Comparison of ENCODE assay signal across 8 cellular contexts in genomic region chrX:155028749-155029360, GRCh38. TPM values are rescaled to one million over a fixed set of nuclear protein-coding genes. Genes with fewer than 3 reads are reported as not detected.
A peak's percentile ranks its signal among the peaks of the same experiment; 100 is the strongest.
DNase-seq lines count a peak whose midpoint lies in the region; ATAC-seq and TF ChIP-seq lines count a peak whose summit lies in the region.

No MANE protein-coding gene starts in this region.

- no peak overlapping the region for H3K27ac Mint-ChIP-seq in neural crest cell (ENCODE audit: unreplicated experiment)

- ATAC-seq in HG02610 (IDR thresholded peaks at IDR 0.05; ENCODE audit: unreplicated experiment): no peak

- peaks cover 2% of the 10 kb centered on the region for H3K9me3 Mint-ChIP-seq in neural crest cell

- H3K27me3 Mint-ChIP-seq in neural crest cell (ENCODE audit: low read depth): no peaks in the 10 kb centered on the region

- TF ChIP-seq CTCF in cardiac fibroblast (IDR thresholded peaks at IDR 0.05; ENCODE audit: low read depth, low read length) (no peak), neural crest cell (conservative IDR thresholded peaks at IDR 0.05) (no peak)

- peaks cover 4% of the 10 kb centered on the region for H3K36me3 Mint-ChIP-seq in neural crest cell (ENCODE audit: low read depth)

- DNase-seq in G401 (ENCODE audit: low spot score) (peak; percentile 1), NCI-H69 (lab: John Stamatoyannopoulos, UW) (peak; percentile 31), cardiac fibroblast (ENCODE audit: low read depth in 2 of 2) (peak; percentile 54 to 72), neural crest cell (ENCODE audit: low read depth, low spot score) (no peak), NCI-H524 (lab: John Stamatoyannopoulos, UW) (no peak), SKM-1 treated with dmso at 0.1 percent for 144 hours (lab: John Stamatoyannopoulos, UW; ENCODE audit: unreplicated experiment) (no peak), dedifferentiated amniotic fluid mesenchymal stem cell (ENCODE audit: extremely low spot score) (no peak)

- peaks cover 19% of the 10 kb centered on the region for H3K4me1 Mint-ChIP-seq in neural crest cell

- in situ Hi-C loops in G401 (cut with HindIII; ENCODE audit: low sequenced_read_pairs): no loop called here

- peak overlapping the region; percentile 92 for H3K4me3 Mint-ChIP-seq in neural crest cell

- no peak overlapping the region for H3K4me3 ChIP-seq in cardiac fibroblast (replicated peaks in 1 of 2; ENCODE audit: low read depth in 2 of 2, low read length in 2 of 2)

RNA-seq across cellular contexts. Expression of gene FUNDC2, which starts 2.2 kb away (rescaled TPM):
- total RNA-seq in G401 (2014; rRNA removed; shearing (Covaris generic)): 44.2 and 69.2 TPM in 2 replicates
- 105 and 115 TPM in 2 replicates for total RNA-seq in neural crest cell

RNA-seq across cellular contexts. Expression of gene F8, which starts 6.3 kb away (rescaled TPM):
- 0.18 and 0.44 TPM in 2 replicates for total RNA-seq in G401 (2014; rRNA removed; shearing (Covaris generic))
- 2.1 and 2.3 TPM in 2 replicates for total RNA-seq in neural crest cell

RNA-seq across cellular contexts. Expression of gene CMC4, which starts 42.1 kb away (rescaled TPM):
- 5.0 and 25.7 TPM in 2 replicates for total RNA-seq in G401 (2014; rRNA removed; shearing (Covaris generic))
- total RNA-seq in neural crest cell: 4.3 and 7.8 TPM in 2 replicates

RNA-seq across cellular contexts. Expression of gene MTCP1, which starts 42.1 kb away (rescaled TPM):
- total RNA-seq in G401 (2014; rRNA removed; shearing (Covaris generic)): 6.5 and 29.0 TPM in 2 replicates
- total RNA-seq in neural crest cell: 10.7 and 15.3 TPM in 2 replicates

RNA-seq across cellular contexts. Expression of gene BRCC3, which starts 42.5 kb away (rescaled TPM):
- 6.0 and 8.9 TPM in 2 replicates for total RNA-seq in G401 (2014; rRNA removed; shearing (Covaris generic))
- total RNA-seq in neural crest cell: 31.4 and 36.0 TPM in 2 replicates

Comparison
In these comparisons a context has a peak if more than half of its experiments do, and no peak if none do; other contexts are left out.
1. DNase-seq: peak in G401 (single experiment), NCI-H69 (single experiment) and cardiac fibroblast (2 of 2); none in neural crest cell (single experiment), NCI-H524 (0 of 2), SKM-1 treated with dmso at 0.1 percent for 144 hours (single experiment) and dedifferentiated amniotic fluid mesenchymal stem cell (single experiment).